In the genomic region with DNA sequence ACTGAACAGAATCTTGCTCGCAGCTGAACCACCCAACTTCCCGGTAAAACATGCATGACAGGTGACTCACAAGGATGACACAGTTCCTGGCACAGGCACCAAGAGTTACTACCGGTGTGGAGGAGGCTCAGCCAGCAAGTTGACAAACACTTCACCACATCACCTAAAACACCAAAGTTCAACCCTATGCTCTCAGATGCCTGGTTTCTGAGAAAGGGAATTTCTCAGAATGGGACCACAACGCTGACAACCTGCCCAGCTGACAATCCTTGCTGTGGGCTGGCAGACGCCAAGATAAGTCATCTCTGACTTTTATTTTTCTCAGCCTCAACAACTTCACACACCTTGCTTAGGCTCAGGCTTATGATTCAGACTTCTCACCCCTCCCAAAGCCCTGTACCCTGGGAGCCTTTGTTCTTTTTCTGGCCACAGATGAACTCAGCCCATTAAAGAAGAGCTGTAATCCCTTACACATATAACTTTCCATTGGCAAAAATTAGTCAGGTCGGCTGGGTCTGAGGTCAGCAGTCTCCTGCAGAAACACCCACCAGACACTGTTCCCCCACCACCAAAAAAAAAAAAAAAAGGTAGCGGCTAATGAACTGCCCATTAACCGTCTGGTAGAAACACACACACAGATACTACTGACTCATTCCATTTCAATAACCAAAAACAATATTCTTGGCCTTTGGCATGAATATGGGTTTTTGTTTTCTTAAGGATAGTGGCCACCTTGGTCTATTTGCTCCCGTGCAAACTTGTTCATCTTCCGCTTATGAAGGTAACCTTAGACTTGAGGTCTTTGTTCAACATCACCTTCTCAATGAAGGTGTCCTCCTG, we compare ENCODE assay signal across 8 cellular contexts. TPM values are rescaled to one million over a fixed set of nuclear protein-coding genes. Genes with fewer than 3 reads are reported as not detected.
DNase-seq lines count a peak whose midpoint lies in the region; ATAC-seq and TF ChIP-seq lines count a peak whose summit lies in the region.

No MANE protein-coding gene starts in this region.

- H3K9ac ChIP-seq in SK-N-SH = no peak overlapping the region

- peaks cover 7% of the 10 kb centered on the region for H3K36me3 Mint-ChIP-seq in activated naive CD8-positive, alpha-beta T cell
- peaks cover 0 to 2% (median 0%) of the 10 kb centered on the region in 3 donors for H3K36me3 Mint-ChIP-seq in naive thymus-derived CD8-positive, alpha-beta T cell
- peaks cover 3% of the 10 kb centered on the region for H3K36me3 Mint-ChIP-seq in type B pancreatic cell

- no peaks in the 10 kb centered on the region for H3K27me3 ChIP-seq in SK-N-SH (ENCODE audit: insufficient read depth)

- H3K9me3 Mint-ChIP-seq in activated naive CD8-positive, alpha-beta T cell (ENCODE audit: low read depth) = no peaks in the 10 kb centered on the region
- H3K9me3 Mint-ChIP-seq in naive thymus-derived CD8-positive, alpha-beta T cell = peaks cover 0 to 15% (median 4%) of the 10 kb centered on the region in 9 donors
- H3K9me3 Mint-ChIP-seq in type B pancreatic cell = peaks cover 9% of the 10 kb centered on the region

- H3K4me2 ChIP-seq in SK-N-SH = peak overlapping the region; percentile 49; the same call in 1 of the 2 replicates

- peak overlapping the region in 1 of 2 experiments; percentile 47; a peak in 2 of 4 replicates for H3K27ac ChIP-seq in SK-N-SH (ENCODE audit: low read depth in 2 of 2, low read length in 1 of 2)

- CTCF ChIA-PET in SK-N-SH (lab: Yijun Ruan, JAX) = interaction anchor here (1.1 kb wide), 1 partner anchor 12 kb away, joined by 3 read pairs; no protein-coding TSS in a partner anchor

- ATAC-seq in GM19035 (IDR thresholded peaks at IDR 0.05; ENCODE audit: unreplicated experiment) (peak; percentile 55), HG02763 (IDR thresholded peaks at IDR 0.05; ENCODE audit: unreplicated experiment) (no peak)
- peak; percentile 90 to 93 for ATAC-seq in naive thymus-derived CD8-positive, alpha-beta T cell

- DNase-seq in SK-N-SH (no peak), type B pancreatic cell (ENCODE audit: extremely low spot score, unreplicated experiment) (no peak), germinal center (ENCODE audit: low spot score) (no peak), NCI-H1105 (lab: John Stamatoyannopoulos, UW) (no peak)
- peak; percentile 20 to 85 (median 70) for DNase-seq in naive thymus-derived CD8-positive, alpha-beta T cell

- H3K9me3 ChIP-seq in SK-N-SH = no peaks in the 10 kb centered on the region

- peaks cover 0 to 8% of the 10 kb centered on the region in 2 experiments; a peak in 2 of 4 replicates for H3K4me1 ChIP-seq in SK-N-SH (ENCODE audit: control insufficient read depth in 1 of 2, insufficient read depth in 2 of 2, low read depth in 1 of 2, low read length in 1 of 2)

- peak overlapping the region; percentile 89 for H3K27ac Mint-ChIP-seq in activated naive CD8-positive, alpha-beta T cell
- peak overlapping the region; percentile 26 to 93 (median 70) for H3K27ac Mint-ChIP-seq in naive thymus-derived CD8-positive, alpha-beta T cell
- H3K27ac Mint-ChIP-seq in type B pancreatic cell = peak overlapping the region; percentile 89

- POLR2A ChIA-PET in SK-N-SH (lab: Yijun Ruan, JAX) = no interaction called here
- POLR2A ChIA-PET in naive thymus-derived CD8-positive, alpha-beta T cell (lab: Charles Lee) = interaction anchor here (0.9 to 2.1 kb wide), 2 partner anchors 9 to 204 kb away, joined by 3 to 9 read pairs; no protein-coding TSS in a partner anchor

- TF ChIP-seq CTCF in SK-N-SH (IDR thresholded peaks at IDR 0.05) (no peak), type B pancreatic cell (conservative IDR thresholded peaks at IDR 0.05) (no peak)

- H4K20me1 ChIP-seq in SK-N-SH (ENCODE audit: insufficient read depth) = no peaks in the 10 kb centered on the region

- H3K79me2 ChIP-seq in SK-N-SH (ENCODE audit: insufficient read depth) = no peaks in the 10 kb centered on the region

- H3K4me3 Mint-ChIP-seq in activated naive CD8-positive, alpha-beta T cell = peak overlapping the region; percentile 61
- H3K4me3 Mint-ChIP-seq in naive thymus-derived CD8-positive, alpha-beta T cell = peak overlapping the region; percentile 20 to 72 (median 56)
- peak overlapping the region; percentile 37 for H3K4me3 Mint-ChIP-seq in type B pancreatic cell

- WGBS in SK-N-SH (ENCODE audit: low lambda C conversion rate) = 29% methylated on average over 9 of the region's 10 CpGs

- peak in 1 of 2 experiments; percentile 33; a peak in 1 of 4 replicates for TF ChIP-seq EP300 in SK-N-SH (IDR thresholded peaks at IDR 0.05; ENCODE audit: borderline replicate concordance in 1 of 2, low read depth in 1 of 2, low read length in 1 of 2)

- H3K4me1 Mint-ChIP-seq in activated naive CD8-positive, alpha-beta T cell (ENCODE audit: low read depth) = peaks cover 54% of the 10 kb centered on the region
- peaks cover 15 to 43% (median 33%) of the 10 kb centered on the region in 4 donors for H3K4me1 Mint-ChIP-seq in naive thymus-derived CD8-positive, alpha-beta T cell
- peaks cover 19% of the 10 kb centered on the region for H3K4me1 Mint-ChIP-seq in type B pancreatic cell (ENCODE audit: unreplicated experiment)

- no peaks in the 10 kb centered on the region for H3K36me3 ChIP-seq in SK-N-SH (replicated peaks in 1 of 2; ENCODE audit: control insufficient read depth in 1 of 2, insufficient read depth in 2 of 2, low read length in 1 of 2)

- no peak for TF ChIP-seq RAD21 in SK-N-SH (IDR thresholded peaks at IDR 0.05; ENCODE audit: low read length)

- H3F3A ChIP-seq in SK-N-SH (replicated peaks; ENCODE audit: insufficient read depth) = peaks cover 8% of the 10 kb centered on the region

- H2AFZ ChIP-seq in SK-N-SH (ENCODE audit: low read depth) = no peak overlapping the region

- H3K4me3 ChIP-seq in SK-N-SH (ENCODE audit: low read depth in 2 of 2, low read length in 1 of 2) = no peak overlapping the region

- H3K27me3 Mint-ChIP-seq in activated naive CD8-positive, alpha-beta T cell = no peaks in the 10 kb centered on the region
- H3K27me3 Mint-ChIP-seq in naive thymus-derived CD8-positive, alpha-beta T cell = no peaks in the 10 kb centered on the region
- no peaks in the 10 kb centered on the region for H3K27me3 Mint-ChIP-seq in type B pancreatic cell

- H3K9me2 ChIP-seq in SK-N-SH = no peaks in the 10 kb centered on the region

TF ChIP-seq in SK-N-SH, 30 proteins besides CTCF, POLR2A, EP300 and RAD21 (continues in another document):
- no peak for TF ChIP-seq FOXM1 (IDR thresholded peaks at IDR 0.05; ENCODE audit: low read depth)
- no peak for TF ChIP-seq SIN3A (IDR thresholded peaks at IDR 0.05; ENCODE audit: borderline replicate concordance, low read depth, low read length)
- TF ChIP-seq GATA2 (CRISPR knock-in tag; IDR thresholded peaks at IDR 0.05) = no peak
- no peak for TF ChIP-seq FOXJ3 (CRISPR knock-in tag; IDR thresholded peaks at IDR 0.05)
- TF ChIP-seq, protein P1, sequence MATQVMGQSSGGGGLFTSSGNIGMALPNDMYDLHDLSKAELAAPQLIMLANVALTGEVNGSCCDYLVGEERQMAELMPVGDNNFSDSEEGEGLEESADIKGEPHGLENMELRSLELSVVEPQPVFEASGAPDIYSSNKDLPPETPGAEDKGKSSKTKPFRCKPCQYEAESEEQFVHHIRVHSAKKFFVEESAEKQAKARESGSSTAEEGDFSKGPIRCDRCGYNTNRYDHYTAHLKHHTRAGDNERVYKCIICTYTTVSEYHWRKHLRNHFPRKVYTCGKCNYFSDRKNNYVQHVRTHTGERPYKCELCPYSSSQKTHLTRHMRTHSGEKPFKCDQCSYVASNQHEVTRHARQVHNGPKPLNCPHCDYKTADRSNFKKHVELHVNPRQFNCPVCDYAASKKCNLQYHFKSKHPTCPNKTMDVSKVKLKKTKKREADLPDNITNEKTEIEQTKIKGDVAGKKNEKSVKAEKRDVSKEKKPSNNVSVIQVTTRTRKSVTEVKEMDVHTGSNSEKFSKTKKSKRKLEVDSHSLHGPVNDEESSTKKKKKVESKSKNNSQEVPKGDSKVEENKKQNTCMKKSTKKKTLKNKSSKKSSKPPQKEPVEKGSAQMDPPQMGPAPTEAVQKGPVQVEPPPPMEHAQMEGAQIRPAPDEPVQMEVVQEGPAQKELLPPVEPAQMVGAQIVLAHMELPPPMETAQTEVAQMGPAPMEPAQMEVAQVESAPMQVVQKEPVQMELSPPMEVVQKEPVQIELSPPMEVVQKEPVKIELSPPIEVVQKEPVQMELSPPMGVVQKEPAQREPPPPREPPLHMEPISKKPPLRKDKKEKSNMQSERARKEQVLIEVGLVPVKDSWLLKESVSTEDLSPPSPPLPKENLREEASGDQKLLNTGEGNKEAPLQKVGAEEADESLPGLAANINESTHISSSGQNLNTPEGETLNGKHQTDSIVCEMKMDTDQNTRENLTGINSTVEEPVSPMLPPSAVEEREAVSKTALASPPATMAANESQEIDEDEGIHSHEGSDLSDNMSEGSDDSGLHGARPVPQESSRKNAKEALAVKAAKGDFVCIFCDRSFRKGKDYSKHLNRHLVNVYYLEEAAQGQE (IDR thresholded peaks at IDR 0.05; ENCODE audit: low read depth, low read length) = no peak
- TF ChIP-seq, protein P2, sequence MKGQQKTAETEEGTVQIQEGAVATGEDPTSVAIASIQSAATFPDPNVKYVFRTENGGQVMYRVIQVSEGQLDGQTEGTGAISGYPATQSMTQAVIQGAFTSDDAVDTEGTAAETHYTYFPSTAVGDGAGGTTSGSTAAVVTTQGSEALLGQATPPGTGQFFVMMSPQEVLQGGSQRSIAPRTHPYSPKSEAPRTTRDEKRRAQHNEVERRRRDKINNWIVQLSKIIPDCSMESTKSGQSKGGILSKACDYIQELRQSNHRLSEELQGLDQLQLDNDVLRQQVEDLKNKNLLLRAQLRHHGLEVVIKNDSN (IDR thresholded peaks at IDR 0.05; ENCODE audit: borderline replicate concordance, low read depth) = no peak
- TF ChIP-seq, protein P3, sequence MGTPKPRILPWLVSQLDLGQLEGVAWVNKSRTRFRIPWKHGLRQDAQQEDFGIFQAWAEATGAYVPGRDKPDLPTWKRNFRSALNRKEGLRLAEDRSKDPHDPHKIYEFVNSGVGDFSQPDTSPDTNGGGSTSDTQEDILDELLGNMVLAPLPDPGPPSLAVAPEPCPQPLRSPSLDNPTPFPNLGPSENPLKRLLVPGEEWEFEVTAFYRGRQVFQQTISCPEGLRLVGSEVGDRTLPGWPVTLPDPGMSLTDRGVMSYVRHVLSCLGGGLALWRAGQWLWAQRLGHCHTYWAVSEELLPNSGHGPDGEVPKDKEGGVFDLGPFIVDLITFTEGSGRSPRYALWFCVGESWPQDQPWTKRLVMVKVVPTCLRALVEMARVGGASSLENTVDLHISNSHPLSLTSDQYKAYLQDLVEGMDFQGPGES (IDR thresholded peaks at IDR 0.05; ENCODE audit: low read depth, low read length) = no peak

RNA-seq across cellular contexts. Expression of a gene that starts 10.8 kb away (rescaled TPM):
- 1.7 and 2.4 TPM in 2 replicates for polyA plus RNA-seq in SK-N-SH (2012; rRNA removed)
- polyA plus RNA-seq in SK-N-SH (2012; cell fraction: cytosol; rRNA removed) = 1.3 and 2.1 TPM in 2 replicates
- 2.1 and 2.7 TPM in 2 replicates for polyA plus RNA-seq in SK-N-SH (2012; cell fraction: nucleus; rRNA removed)
- 1 to 10 TPM; 9.4 to 9.8 TPM for total RNA-seq in naive thymus-derived CD8-positive, alpha-beta T cell
- polyA plus RNA-seq in naive thymus-derived CD8-positive, alpha-beta T cell = 1 to 10 TPM; 2.7 to 4.0 (median 3.4) TPM
- 49.3 and 67.6 TPM in 2 replicates for total RNA-seq in type B pancreatic cell (ENCODE audit: low replicate concordance)

Comparison
In these comparisons a context has a peak if more than half of its experiments do, and no peak if none do; other contexts are left out.
1. DNase-seq: peak in naive thymus-derived CD8-positive, alpha-beta T cell (10 of 10); none in SK-N-SH (single experiment), type B pancreatic cell (single experiment), germinal center (single experiment) and NCI-H1105 (single experiment).
2. Peak in every context shown above with its lines, with median percentiles within 50 percentile points of each other: H3K27ac Mint-ChIP-seq and H3K4me3 Mint-ChIP-seq.